ENCODE assay signal across 17 cellular contexts in the genomic region with DNA sequence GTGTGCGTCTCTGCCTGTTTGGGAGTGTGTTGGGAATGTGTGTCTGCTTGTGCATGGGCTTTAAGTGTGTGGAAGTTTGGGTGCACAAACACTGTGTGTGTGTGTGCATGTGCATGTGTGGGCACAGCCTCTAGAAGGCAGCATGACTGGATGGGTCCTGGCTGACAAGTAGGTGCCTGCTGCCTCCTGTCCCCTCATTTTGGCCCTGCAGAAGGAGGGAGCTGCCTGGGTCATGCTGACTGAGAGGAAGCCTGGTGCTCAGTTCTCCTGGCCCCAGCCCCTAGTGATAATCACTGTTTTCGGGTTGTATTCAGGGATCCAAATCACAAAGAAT. TPM values are rescaled to one million over a fixed set of nuclear protein-coding genes. Genes with fewer than 3 reads are reported as not detected.
"Had no signal": no experiment of that assay in that cellular context is flagged by ENCODE, and none has a peak within 500 bp of the region (broad histone marks: within the 10 kb centered on the region; RNA-seq: fewer than 3 reads in every experiment).

No MANE protein-coding gene starts in this region.

- ATAC-seq: gastrocnemius medialis, left lung, natural killer cell, T-helper 17 cell had no signal

- H3K4me1 ChIP-seq: breast epithelium had no signal

- H3K27me3 Mint-ChIP-seq: activated CD4-positive, alpha-beta memory T cell treated with anti-CD3 and anti-CD28 coated beads, Interleukin-2, amount 10 ng/mL, durations not matched to agents 7 days and 5 days; activated naive CD8-positive, alpha-beta T cell treated with anti-CD3 and anti-CD28 coated beads, Interleukin-2, amount 10 ng/mL, durations not matched to agents 7 days and 5 days had no signal

- H3K27me3 ChIP-seq: breast epithelium, gastrocnemius medialis, hepatocyte, left lung, ovary, sigmoid colon, thyroid gland had no signal

- H3K27ac Mint-ChIP-seq: activated CD4-positive, alpha-beta memory T cell treated with anti-CD3 and anti-CD28 coated beads, Interleukin-2, amount 10 ng/mL, durations not matched to agents 7 days and 5 days; activated naive CD8-positive, alpha-beta T cell treated with anti-CD3 and anti-CD28 coated beads, Interleukin-2, amount 10 ng/mL, durations not matched to agents 7 days and 5 days; natural killer cell; T-helper 17 cell had no signal

- H3K4me3 Mint-ChIP-seq: activated CD4-positive, alpha-beta memory T cell treated with anti-CD3 and anti-CD28 coated beads, Interleukin-2, amount 10 ng/mL, durations not matched to agents 7 days and 5 days; activated naive CD8-positive, alpha-beta T cell treated with anti-CD3 and anti-CD28 coated beads, Interleukin-2, amount 10 ng/mL, durations not matched to agents 7 days and 5 days; activated T-cell treated with anti-CD3 and anti-CD28 coated beads, Interleukin-2, amount 50 U/mL, for 4 hours; natural killer cell; T-helper 17 cell had no signal

- H3K27ac ChIP-seq: breast epithelium, gastrocnemius medialis, hepatocyte, left lung, ovary, sigmoid colon, thyroid gland had no signal

- H3K36me3 Mint-ChIP-seq: activated naive CD8-positive, alpha-beta T cell treated with anti-CD3 and anti-CD28 coated beads, Interleukin-2, amount 10 ng/mL, durations not matched to agents 7 days and 5 days; natural killer cell had no signal

- H3K4me3 ChIP-seq: breast epithelium, gastrocnemius medialis, hepatocyte, left lung, ovary, sigmoid colon, thyroid gland had no signal

- H3K4me2 ChIP-seq: hepatocyte had no signal

- H3K4me1 Mint-ChIP-seq: activated CD4-positive, alpha-beta memory T cell treated with anti-CD3 and anti-CD28 coated beads, Interleukin-2, amount 10 ng/mL, durations not matched to agents 7 days and 5 days; activated naive CD8-positive, alpha-beta T cell treated with anti-CD3 and anti-CD28 coated beads, Interleukin-2, amount 10 ng/mL, durations not matched to agents 7 days and 5 days; natural killer cell had no signal

- H3K9me3 Mint-ChIP-seq: activated CD4-positive, alpha-beta memory T cell treated with anti-CD3 and anti-CD28 coated beads, Interleukin-2, amount 10 ng/mL, durations not matched to agents 7 days and 5 days; activated naive CD8-positive, alpha-beta T cell treated with anti-CD3 and anti-CD28 coated beads, Interleukin-2, amount 10 ng/mL, durations not matched to agents 7 days and 5 days; activated T-cell treated with anti-CD3 and anti-CD28 coated beads, Interleukin-2, amount 50 U/mL, for 4 hours; natural killer cell had no signal

- DNase-seq: activated CD4-positive, alpha-beta memory T cell treated with anti-CD3 and anti-CD28 coated beads, Interleukin-2, amount 10 ng/mL, durations not matched to agents 7 days and 5 days; activated CD4-positive, alpha-beta T cell treated with anti-CD3 and anti-CD28 coated beads for 4 hours; activated gamma-delta T cell treated with Interleukin-2 at 50 U/mL for 16 hours; activated naive CD8-positive, alpha-beta T cell treated with anti-CD3 and anti-CD28 coated beads, Interleukin-2, amount 10 ng/mL, durations not matched to agents 7 days and 5 days; activated T-cell treated with anti-CD3 and anti-CD28 coated beads, Interleukin-2, amount 50 U/mL, for 4 hours; gastrocnemius medialis; mesendoderm; natural killer cell; stimulated activated CD4-positive, alpha-beta T cell treated with anti-CD3 and anti-CD28 coated beads, Interleukin-12 subunit alpha, Interleukin-12 subunit beta, amount 100 ng/mL, for 4 hours; stimulated activated CD4-positive, alpha-beta T cell treated with anti-CD3 and anti-CD28 coated beads, Interleukin-2, amount 100 ng/mL, for 24 hours; T-helper 17 cell; thyroid gland had no signal

- H3K9me3 ChIP-seq: breast epithelium, gastrocnemius medialis, left lung, ovary, sigmoid colon, thyroid gland had no signal

- H2AFZ ChIP-seq: hepatocyte had no signal

- H3K36me3 ChIP-seq: breast epithelium, gastrocnemius medialis, left lung, ovary, sigmoid colon, thyroid gland had no signal

RNA-seq across cellular contexts. Expression of a gene that starts 34.1 kb away (rescaled TPM):
- total RNA-seq: natural killer cell, T-helper 17 cell had no signal
